8 cellular contexts compared by ENCODE assay signal in genomic region chr1:119713039-119713537, GRCh38. TPM values are rescaled to one million over a fixed set of nuclear protein-coding genes. Genes with fewer than 3 reads are reported as not detected.
DNase-seq lines count a peak whose midpoint lies in the region; ATAC-seq and TF ChIP-seq lines count a peak whose summit lies in the region.

No MANE protein-coding gene starts in this region.

- 47 to 53% methylated on average over 15 of the region's 15 CpGs for WGBS in heart right ventricle, 2 donors

- POLR2A ChIA-PET in A673 (lab: Charles Lee; ENCODE audit: low non-redundant PET): interaction anchor here (0.6 to 1.9 kb wide), 2 partner anchors 17 to 39 kb away, joined by 3 to 10 read pairs; no protein-coding TSS in a partner anchor
- POLR2A ChIA-PET in HCT116 (lab: Charles Lee): no interaction called here
- POLR2A ChIA-PET in activated B cell treated with CpG ODN at 0.5 μM for 24 hours (lab: Charles Lee): no interaction called here

- no peaks in the 10 kb centered on the region for H3K9me3 Mint-ChIP-seq in activated B cell treated with CpG ODN at 0.5 μM for 24 hours

- H3K79me2 ChIP-seq in HCT116 (ENCODE audit: insufficient read depth, low read length): peaks cover 18% of the 10 kb centered on the region

- CTCF ChIA-PET in A673 (lab: Charles Lee): interaction anchor here (1.7 kb wide), 1 partner anchor 38 kb away, joined by 11 read pairs; no protein-coding TSS in a partner anchor
- CTCF ChIA-PET in HCT116 (lab: Charles Lee): interaction anchor here (0.9 kb wide), 1 partner anchor 38 kb away, joined by 3 read pairs; no protein-coding TSS in a partner anchor
- CTCF ChIA-PET in activated B cell treated with CpG ODN at 0.5 μM for 24 hours (lab: Charles Lee): no interaction called here

- TF ChIP-seq POLR2A in HCT116 (IDR thresholded peaks at IDR 0.05; ENCODE audit: borderline replicate concordance, extremely low read depth, insufficient read depth, insufficient read length): no peak
- TF ChIP-seq POLR2A in gastrocnemius medialis (IDR thresholded peaks at IDR 0.05): no peak

- peaks cover 21% of the 10 kb centered on the region for H3K36me3 ChIP-seq in A673 (ENCODE audit: insufficient read depth, low read length, poor library complexity, severe bottlenecking)
- H3K36me3 ChIP-seq in HCT116 (ENCODE audit: control insufficient read depth in 1 of 2, insufficient read depth in 2 of 2, low read length in 2 of 2): no peaks in the 10 kb centered on the region
- H3K36me3 ChIP-seq in heart right ventricle: no peaks in the 10 kb centered on the region
- no peaks in the 10 kb centered on the region for H3K36me3 ChIP-seq in gastrocnemius medialis

- H3K4me3 ChIP-seq in A673 (ENCODE audit: low read depth, low read length, poor library complexity, severe bottlenecking) (peak overlapping the region; percentile 83), HCT116 (replicated peaks in 1 of 2; ENCODE audit: low read depth in 1 of 2, low read length in 2 of 2) (peak overlapping the region; percentile 92 to 96), heart right ventricle (peak overlapping the region in 9 of 10 donors; percentile 42 to 65 (median 61)), gastrocnemius medialis (peak overlapping the region in 3 of 4 donors; percentile 51 to 65 (median 54))

- H3K4me1 Mint-ChIP-seq in activated B cell treated with CpG ODN at 0.5 μM for 24 hours: peaks cover 14% of the 10 kb centered on the region

- peak overlapping the region; percentile 41 for H3K9ac ChIP-seq in HCT116 (ENCODE audit: low read length)

- H3K27ac ChIP-seq in A673 (ENCODE audit: low read depth, low read length, poor library complexity, severe bottlenecking) (peak overlapping the region; percentile 95), HCT116 (ENCODE audit: low read depth, low read length) (peak overlapping the region; percentile 36; the same call in 1 of the 2 replicates), heart right ventricle (peak overlapping the region in 8 of 10 donors; percentile 44 to 77 (median 62)), gastrocnemius medialis (peak overlapping the region in 1 of 4 donors; percentile 49)

- H3K4me1 ChIP-seq in A673 (ENCODE audit: insufficient read depth, low read length, poor library complexity, severe bottlenecking) (peaks cover 51% of the 10 kb centered on the region), HCT116 (ENCODE audit: control insufficient read depth in 1 of 2, insufficient read depth in 2 of 2, low read length in 2 of 2) (peaks cover 16 to 18% of the 10 kb centered on the region in 2 experiments), heart right ventricle (peaks cover 0 to 26% (median 16%) of the 10 kb centered on the region in 9 donors), gastrocnemius medialis (peaks cover 6 to 20% of the 10 kb centered on the region in 2 donors)

- H3K9me2 ChIP-seq in HCT116 (ENCODE audit: insufficient read depth): no peaks in the 10 kb centered on the region

- in situ Hi-C loops in gastrocnemius medialis (cut with MboI; ENCODE audit: low sequenced_read_pairs in 4 of 4): no loop called here

- ATAC-seq in HCT116 (no peak), activated B cell treated with CpG ODN at 0.5 μM for 24 hours (ENCODE audit: low read depth) (no peak), heart right ventricle (peak in 5 of 8 donors; percentile 6 to 27 (median 13)), gastrocnemius medialis (peak in 1 of 2 donors; percentile 34), GM19351 (IDR thresholded peaks at IDR 0.05; ENCODE audit: unreplicated experiment) (no peak)

- H3K9me3 ChIP-seq in A673 (ENCODE audit: low read depth, low read length, poor library complexity, severe bottlenecking): no peaks in the 10 kb centered on the region
- no peaks in the 10 kb centered on the region for H3K9me3 ChIP-seq in HCT116 (ENCODE audit: control insufficient read depth in 1 of 2, insufficient read depth in 1 of 2, low read depth in 1 of 2, low read length in 2 of 2)
- H3K9me3 ChIP-seq in heart right ventricle: no peaks in the 10 kb centered on the region
- H3K9me3 ChIP-seq in gastrocnemius medialis: no peaks in the 10 kb centered on the region

- H3K4me2 ChIP-seq in HCT116 (ENCODE audit: low read length): peak overlapping the region; percentile 94

- TF ChIP-seq CTCF in A673 (conservative IDR thresholded peaks at IDR 0.05; ENCODE audit: low read depth, low read length) (no peak), HCT116 (IDR thresholded peaks at IDR 0.05 in 2 of 3, conservative IDR thresholded peaks at IDR 0.05 in 1 of 3; ENCODE audit: borderline replicate concordance in 1 of 3, insufficient read depth in 1 of 3, low read depth in 2 of 3, low read length in 2 of 3) (no peak), activated B cell treated with CpG ODN at 0.5 μM for 24 hours (IDR thresholded peaks at IDR 0.05) (no peak), heart right ventricle (IDR thresholded peaks at IDR 0.05) (no peak), gastrocnemius medialis (IDR thresholded peaks at IDR 0.05 in 4 of 5, conservative IDR thresholded peaks at IDR 0.05 in 1 of 5) (no peak)

- RAD21 ChIA-PET in HCT116 (lab: Charles Lee; ENCODE audit: low non-redundant PET in 1 of 2, low total read pairs in 2 of 2, uncharacterized antibody in 2 of 2, unreplicated experiment in 2 of 2): no interaction called here

- peak overlapping the region; percentile 65 for H3K27ac Mint-ChIP-seq in activated B cell treated with CpG ODN at 0.5 μM for 24 hours

- H3K27me3 ChIP-seq in A673 (replicated peaks; ENCODE audit: insufficient read depth, low read depth, low read length, poor library complexity): no peaks in the 10 kb centered on the region
- no peaks in the 10 kb centered on the region for H3K27me3 ChIP-seq in HCT116 (ENCODE audit: insufficient read depth, low read length)
- peaks cover 0 to 28% (median 16%) of the 10 kb centered on the region in 7 donors for H3K27me3 ChIP-seq in heart right ventricle
- peaks cover 7 to 18% (median 15%) of the 10 kb centered on the region in 3 donors for H3K27me3 ChIP-seq in gastrocnemius medialis

- TSS peak; percentile 47 for BruUV-seq in A673 (replicated peaks; lab: Mats Ljungman, UMichigan)
- BruUV-seq in HCT116 (replicated peaks; lab: Mats Ljungman, UMichigan): TSS peak; percentile 47

- intact Hi-C loops in A673 (cut with micrococcal nuclease; ENCODE audit: unreplicated experiment): loop anchor here (2.0 kb wide), 1 partner anchor 38 kb away; no protein-coding TSS in a partner anchor
- intact Hi-C loops in HCT116 (cut with micrococcal nuclease): no loop called here
- intact Hi-C loops in activated B cell treated with CpG ODN at 0.5 μM for 24 hours (cut with micrococcal nuclease): no loop called here
- intact Hi-C loops in heart right ventricle (cut with DNase I): loop anchor here in 2 of 10 donors (2.0 to 10.0 kb wide), 2 partner anchors 338 to 748 kb away; no protein-coding TSS in a partner anchor
- intact Hi-C loops in gastrocnemius medialis (cut with DNase I; ENCODE audit: low total_unique reads): no loop called here

- H3K36me3 Mint-ChIP-seq in activated B cell treated with CpG ODN at 0.5 μM for 24 hours (ENCODE audit: low read depth): peaks cover 3% of the 10 kb centered on the region

- no peak for TF ChIP-seq RAD21 in HCT116 (IDR thresholded peaks at IDR 0.05; ENCODE audit: low read depth)

- no peaks in the 10 kb centered on the region for H4K20me1 ChIP-seq in HCT116 (ENCODE audit: insufficient read depth)

- DNase-seq in A673 (ENCODE audit: low spot score) (peak; percentile 56), HCT116 (ENCODE audit: low read depth, low spot score) (no peak), activated B cell treated with CpG ODN at 0.5 μM for 24 hours (no peak), heart right ventricle (no peak), gastrocnemius medialis (no peak), OCI-M1 (lab: John Stamatoyannopoulos, UW) (no peak), NCI-H2029 (lab: John Stamatoyannopoulos, UW) (no peak)

- H2AFZ ChIP-seq in HCT116 (ENCODE audit: low read depth, low read length, poor library complexity, severe bottlenecking): no peak overlapping the region

- peaks cover 8% of the 10 kb centered on the region for H3K27me3 Mint-ChIP-seq in activated B cell treated with CpG ODN at 0.5 μM for 24 hours

- H3K4me3 Mint-ChIP-seq in activated B cell treated with CpG ODN at 0.5 μM for 24 hours: peak overlapping the region; percentile 71

TF ChIP-seq in HCT116, 20 proteins besides CTCF, POLR2A, EP300 and RAD21 (continues in another document):
- TF ChIP-seq SP1 (IDR thresholded peaks at IDR 0.05; ENCODE audit: low read depth): no peak
- no peak for TF ChIP-seq FOSL1 (IDR thresholded peaks at IDR 0.05; ENCODE audit: low read depth)

RNA-seq across cellular contexts. Expression of gene PHGDH, which starts 1.4 kb away (rescaled TPM):
- total RNA-seq in A673 (2021): 499 and 575 TPM in 2 replicates
- total RNA-seq in HCT116 (2021; ENCODE audit: unreplicated experiment): 187 TPM
- polyA plus RNA-seq in HCT116 (2012): 244 and 317 TPM in 2 replicates
- total RNA-seq in activated B cell treated with CpG ODN at 0.5 μM for 24 hours: 51.6 and 57.5 TPM in 2 replicates
- 1 to 10 TPM; 3.8 to 8.9 (median 5.0) TPM for total RNA-seq in heart right ventricle
- 10 to 100 TPM in 1 of 2 donors, 1 to 10 TPM in 1; 4.5 to 23.4 TPM for polyA plus RNA-seq in heart right ventricle
- 1 to 10 TPM in 2 of 4 donors, under 1 TPM in 1, not detected in 1; 0.86 to 7.1 (median 2.3) TPM for total RNA-seq in gastrocnemius medialis

RNA-seq across cellular contexts. Expression of gene HMGCS2, which starts 55.6 kb away (rescaled TPM):
- total RNA-seq in A673 (2021): not detected in 2 replicates
- total RNA-seq in HCT116 (2021; ENCODE audit: unreplicated experiment): 0.20 TPM
- polyA plus RNA-seq in HCT116 (2012): not detected in 2 replicates
- total RNA-seq in activated B cell treated with CpG ODN at 0.5 μM for 24 hours: not detected in 2 replicates
- 100 to 1,000 TPM in 2 of 10 donors, 10 to 100 TPM in 3, 1 to 10 TPM in 4, under 1 TPM in 1; 0.83 to 313 (median 11.2) TPM for total RNA-seq in heart right ventricle
- 10 to 100 TPM in 1 of 2 donors, 1 to 10 TPM in 1; 1.1 to 36.9 TPM for polyA plus RNA-seq in heart right ventricle
- 1 to 10 TPM in 3 of 4 donors, not detected in 1; 1.2 to 9.2 (median 2.2) TPM for total RNA-seq in gastrocnemius medialis

Comparison
In these comparisons a context has a peak if more than half of its experiments do, and no peak if none do; other contexts are left out.
1. ATAC-seq: peak in heart right ventricle (5 of 8); none in HCT116 (single experiment), activated B cell treated with CpG ODN at 0.5 μM for 24 hours (single experiment) and GM19351 (single experiment).
2. Peak in every context shown above with its lines, with median percentiles within 50 percentile points of each other: H3K4me3 ChIP-seq.